8 cellular contexts compared by ENCODE assay signal in the genomic region with DNA sequence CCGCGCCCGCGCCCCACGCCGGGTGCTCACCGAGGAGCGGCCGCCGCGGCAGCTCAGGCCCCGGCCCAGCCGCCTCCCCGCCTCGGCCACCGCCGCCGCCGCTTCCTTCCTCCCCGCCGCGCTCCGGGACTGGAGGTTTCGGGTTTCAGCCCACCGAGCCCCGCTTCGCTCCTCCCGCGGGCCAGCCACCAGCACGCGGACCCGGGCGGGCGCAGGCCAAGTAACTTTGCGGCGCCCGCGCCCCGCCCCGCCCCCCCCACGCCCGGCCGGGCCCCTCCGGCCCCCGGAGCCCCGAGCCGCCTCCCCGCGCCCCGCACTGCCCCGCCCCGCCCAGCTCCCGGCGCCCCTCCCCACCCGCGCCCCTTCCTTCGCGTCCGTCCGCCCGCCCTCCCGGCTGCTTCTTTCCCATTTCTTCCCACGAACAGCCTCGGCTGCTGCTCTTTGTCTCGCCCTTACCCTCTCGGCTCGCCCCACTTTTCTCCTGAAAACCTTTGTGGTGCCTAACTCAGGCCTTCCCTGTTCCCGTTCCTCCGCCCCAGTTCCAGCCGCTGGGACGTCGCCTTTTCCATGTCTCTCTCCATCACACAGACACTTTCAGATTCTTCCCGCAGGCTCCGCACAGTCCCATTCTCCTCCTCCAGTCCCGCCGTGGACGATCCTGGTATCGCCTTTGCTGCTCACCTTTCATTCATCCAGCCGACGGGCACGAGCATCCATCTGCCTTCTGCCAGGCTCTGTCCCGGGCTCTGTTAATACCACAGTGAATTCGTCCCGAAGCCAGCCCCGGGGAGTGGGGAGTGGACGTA. TPM values are rescaled to one million over a fixed set of nuclear protein-coding genes. Genes with fewer than 3 reads are reported as not detected.
DNase-seq lines count a peak whose midpoint lies in the region; ATAC-seq and TF ChIP-seq lines count a peak whose summit lies in the region.

A gene with protein sequence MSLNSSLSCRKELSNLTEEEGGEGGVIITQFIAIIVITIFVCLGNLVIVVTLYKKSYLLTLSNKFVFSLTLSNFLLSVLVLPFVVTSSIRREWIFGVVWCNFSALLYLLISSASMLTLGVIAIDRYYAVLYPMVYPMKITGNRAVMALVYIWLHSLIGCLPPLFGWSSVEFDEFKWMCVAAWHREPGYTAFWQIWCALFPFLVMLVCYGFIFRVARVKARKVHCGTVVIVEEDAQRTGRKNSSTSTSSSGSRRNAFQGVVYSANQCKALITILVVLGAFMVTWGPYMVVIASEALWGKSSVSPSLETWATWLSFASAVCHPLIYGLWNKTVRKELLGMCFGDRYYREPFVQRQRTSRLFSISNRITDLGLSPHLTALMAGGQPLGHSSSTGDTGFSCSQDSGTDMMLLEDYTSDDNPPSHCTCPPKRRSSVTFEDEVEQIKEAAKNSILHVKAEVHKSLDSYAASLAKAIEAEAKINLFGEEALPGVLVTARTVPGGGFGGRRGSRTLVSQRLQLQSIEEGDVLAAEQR (minus strand): TSS at position 222 of the 806 bp plus-strand sequence. CDS start 32,080 bp downstream, outside the sequence.

- peak within 1 kb of the TSS; percentile 86 for H3K27ac Mint-ChIP-seq in activated naive CD8-positive, alpha-beta T cell treated with anti-CD3 and anti-CD28 coated beads, Interleukin-2, amount 50 U/mL, for 24 hours

- peaks cover 36% of the 10 kb centered on the region for H3K4me1 Mint-ChIP-seq in activated naive CD8-positive, alpha-beta T cell treated with anti-CD3 and anti-CD28 coated beads, Interleukin-2, amount 50 U/mL, for 24 hours

- intact Hi-C loops in Right ventricle myocardium superior (cut with DNase I) = no loop called here

- peak within 1 kb of the TSS; percentile 79 for H3K4me3 ChIP-seq in H7 (ENCODE audit: insufficient read depth, low read depth, low read length)
- H3K4me3 ChIP-seq in NT2/D1 (ENCODE audit: insufficient read length, low read depth) = peak within 1 kb of the TSS; percentile 81

- no peak for TF ChIP-seq CTCF in omental fat pad (IDR thresholded peaks at IDR 0.05)

- H3K9ac ChIP-seq in NT2/D1 (ENCODE audit: insufficient read length, low read depth) = peak within 1 kb of the TSS; percentile 84

- H3K4me3 Mint-ChIP-seq in activated naive CD8-positive, alpha-beta T cell treated with anti-CD3 and anti-CD28 coated beads, Interleukin-2, amount 50 U/mL, for 24 hours = peak within 1 kb of the TSS; percentile 87

- H3K27me3 Mint-ChIP-seq in activated naive CD8-positive, alpha-beta T cell treated with anti-CD3 and anti-CD28 coated beads, Interleukin-2, amount 50 U/mL, for 24 hours = peaks cover 45% of the 10 kb centered on the region

- DNase-seq in C1 segment of cervical spinal cord (lab: John Stamatoyannopoulos, UW) (peak in 8 of 14 donors; percentile 19 to 52 (median 32)), H7 (peak; percentile 91), NT2/D1 (ENCODE audit: low read depth, low spot score) (peak; percentile 39), Right ventricle myocardium superior (peak; percentile 76), omental fat pad (ENCODE audit: low spot score) (peak; percentile 26), NOMO-1 (lab: John Stamatoyannopoulos, UW; ENCODE audit: unreplicated experiment in 2 of 2) (no peak)
- DNase-seq in activated naive CD8-positive, alpha-beta T cell treated with anti-CD3 and anti-CD28 coated beads, Interleukin-2, amount 50 U/mL, for 24 hours = peak; percentile 25

- H3K36me3 ChIP-seq in H7 (replicated peaks; ENCODE audit: control insufficient read depth, insufficient read depth, low read length) (no peaks in the 10 kb centered on the region), NT2/D1 (ENCODE audit: insufficient read depth, insufficient read length, low read length) (peaks cover 8% of the 10 kb centered on the region)

- H3K9me3 ChIP-seq in NT2/D1 (ENCODE audit: insufficient read depth, low read length) = no peaks in the 10 kb centered on the region

- H3K27me3 ChIP-seq in H7 (ENCODE audit: control insufficient read depth, insufficient read depth, low read length) = peaks cover 21% of the 10 kb centered on the region
- peaks cover 37% of the 10 kb centered on the region for H3K27me3 ChIP-seq in NT2/D1 (ENCODE audit: insufficient read depth, insufficient read length)

- no peaks in the 10 kb centered on the region for H3K36me3 Mint-ChIP-seq in activated naive CD8-positive, alpha-beta T cell treated with anti-CD3 and anti-CD28 coated beads, Interleukin-2, amount 50 U/mL, for 24 hours (ENCODE audit: low read depth)

- no peak for ATAC-seq in activated naive CD8-positive, alpha-beta T cell treated with anti-CD3 and anti-CD28 coated beads, Interleukin-2, amount 50 U/mL, for 24 hours
- ATAC-seq in Right ventricle myocardium superior (ENCODE audit: poor library complexity) (peak; percentile 76), omental fat pad (ENCODE audit: low FRiP score) (peak; percentile 58), HG03135 (IDR thresholded peaks at IDR 0.05; ENCODE audit: unreplicated experiment) (no peak)

- H3K4me1 ChIP-seq in NT2/D1 (ENCODE audit: insufficient read depth, insufficient read length) = no peaks in the 10 kb centered on the region

- H3K9me3 Mint-ChIP-seq in activated naive CD8-positive, alpha-beta T cell treated with anti-CD3 and anti-CD28 coated beads, Interleukin-2, amount 50 U/mL, for 24 hours = no peaks in the 10 kb centered on the region

RNA-seq across cellular contexts. Expression of the gene that starts here (rescaled TPM):
- total RNA-seq in H7 (2014; rRNA removed; shearing (Covaris generic)) = 16.6 and 20.4 TPM in 2 replicates
- total RNA-seq in Right ventricle myocardium superior (3.1 TPM), omental fat pad (1 to 10 TPM; 4.0 to 8.0 (median 5.9) TPM)

Comparison
In these comparisons a context has a peak if more than half of its experiments do, and no peak if none do; other contexts are left out.
1. DNase-seq: peak in C1 segment of cervical spinal cord (8 of 14), H7 (single experiment), NT2/D1 (single experiment), activated naive CD8-positive, alpha-beta T cell treated with anti-CD3 and anti-CD28 coated beads, Interleukin-2, amount 50 U/mL, for 24 hours (single experiment), Right ventricle myocardium superior (single experiment) and omental fat pad (single experiment); none in NOMO-1 (0 of 2).
2. ATAC-seq: peak in Right ventricle myocardium superior (single experiment) and omental fat pad (single experiment); none in activated naive CD8-positive, alpha-beta T cell treated with anti-CD3 and anti-CD28 coated beads, Interleukin-2, amount 50 U/mL, for 24 hours (single experiment) and HG03135 (single experiment).